Comparison of ENCODE assay signal across 25 cellular contexts in genomic region chr10:9147475-9147874, GRCh38.
"Had no signal": no experiment of that assay in that cellular context is flagged by ENCODE, and none has a peak within 500 bp of the region (broad histone marks: within the 10 kb centered on the region; RNA-seq: fewer than 3 reads in every experiment).

No MANE protein-coding gene starts in this region.

- H3K4me3 Mint-ChIP-seq: activated CD4-positive, alpha-beta T cell treated with anti-CD3 and anti-CD28 coated beads for 36 hours; activated CD4-positive, alpha-beta T cell treated with anti-CD3 and anti-CD28 coated beads, Interleukin-2, amount 10 ng/mL, durations not matched to agents 7 days and 5 days; activated CD8-positive, alpha-beta T cell treated with anti-CD3 and anti-CD28 coated beads, Interleukin-2, amount 10 ng/mL, durations not matched to agents 7 days and 5 days; activated naive CD4-positive, alpha-beta T cell treated with anti-CD3 and anti-CD28 coated beads for 36 hours; activated T-cell treated with anti-CD3 and anti-CD28 coated beads, Interleukin-2, amount 50 U/mL, for 24 hours had no signal

- H3K27ac Mint-ChIP-seq: activated CD4-positive, alpha-beta T cell treated with anti-CD3 and anti-CD28 coated beads for 36 hours; activated CD4-positive, alpha-beta T cell treated with anti-CD3 and anti-CD28 coated beads, Interleukin-2, amount 10 ng/mL, durations not matched to agents 7 days and 5 days; activated CD8-positive, alpha-beta T cell treated with anti-CD3 and anti-CD28 coated beads, Interleukin-2, amount 10 ng/mL, durations not matched to agents 7 days and 5 days; activated naive CD4-positive, alpha-beta T cell treated with anti-CD3 and anti-CD28 coated beads for 36 hours; activated naive CD4-positive, alpha-beta T cell treated with anti-CD3 and anti-CD28 coated beads, Interleukin-2, amount 50 U/mL, for 72 hours; activated T-cell treated with anti-CD3 and anti-CD28 coated beads, Interleukin-2, amount 50 U/mL, for 24 hours had no signal

- ATAC-seq: activated CD4-positive, alpha-beta T cell treated with anti-CD3 and anti-CD28 coated beads for 36 hours; activated CD8-positive, alpha-beta T cell treated with anti-CD3 and anti-CD28 coated beads, Interleukin-2, amount 10 ng/mL, durations not matched to agents 7 days and 5 days; activated naive CD4-positive, alpha-beta T cell treated with anti-CD3 and anti-CD28 coated beads, Interleukin-2, amount 50 U/mL, for 72 hours; body of pancreas had no signal

- DNase-seq: activated CD4-positive, alpha-beta T cell treated with anti-CD3 and anti-CD28 coated beads for 36 hours; activated CD4-positive, alpha-beta T cell treated with anti-CD3 and anti-CD28 coated beads, Interleukin-2, amount 10 ng/mL, durations not matched to agents 7 days and 5 days; activated CD4-positive, alpha-beta T cell treated with anti-CD3 and anti-CD28 coated beads, Interleukin-2, amount 50 U/mL, for 48 hours; activated CD8-positive, alpha-beta T cell treated with anti-CD3 and anti-CD28 coated beads, Interleukin-2, amount 10 ng/mL, durations not matched to agents 7 days and 5 days; activated gamma-delta T cell treated with Interleukin-2 at 50 U/mL for 16 hours; activated naive CD4-positive, alpha-beta T cell treated with anti-CD3 and anti-CD28 coated beads for 36 hours; activated T-cell treated with anti-CD3 and anti-CD28 coated beads, Interleukin-2, amount 50 U/mL, for 24 hours; adrenal gland; body of pancreas; Karpas-422; KBM-7; NCI-H1048; NCI-H1105 treated with DMSO at 0.1 percent for 48 hours; NCI-H1436; NCI-H1694; NCI-H1930; NCI-H2081 treated with DMSO at 0.1 percent for 48 hours; NCI-H345; NCI-H524 treated with DMSO at 0.1 percent for 48 hours; PC-9; SHP77; SJCRH30 had no signal

- H3K9me3 ChIP-seq: adrenal gland, body of pancreas, breast epithelium, SJCRH30 had no signal

- H3K4me1 ChIP-seq: adrenal gland, body of pancreas, breast epithelium, SJCRH30 had no signal

- H3K4me3 ChIP-seq: adrenal gland, body of pancreas, breast epithelium, PC-9, SJCRH30, SK-N-MC had no signal

- H3K4me1 Mint-ChIP-seq: activated CD4-positive, alpha-beta T cell treated with anti-CD3 and anti-CD28 coated beads, Interleukin-2, amount 10 ng/mL, durations not matched to agents 7 days and 5 days had no signal

- H3K36me3 ChIP-seq: adrenal gland, breast epithelium, SJCRH30 had no signal

- H3K27me3 Mint-ChIP-seq: activated CD4-positive, alpha-beta T cell treated with anti-CD3 and anti-CD28 coated beads for 36 hours; activated CD4-positive, alpha-beta T cell treated with anti-CD3 and anti-CD28 coated beads, Interleukin-2, amount 10 ng/mL, durations not matched to agents 7 days and 5 days had no signal

- H3K9me3 Mint-ChIP-seq: activated CD4-positive, alpha-beta T cell treated with anti-CD3 and anti-CD28 coated beads, Interleukin-2, amount 10 ng/mL, durations not matched to agents 7 days and 5 days; activated naive CD4-positive, alpha-beta T cell treated with anti-CD3 and anti-CD28 coated beads for 36 hours had no signal
